ENCODE assay signal across 14 cellular contexts in genomic region chr2:241156997-241157441, GRCh38. TPM values are rescaled to one million over a fixed set of nuclear protein-coding genes. Genes with fewer than 3 reads are reported as not detected.
DNase-seq lines count a peak whose midpoint lies in the region; ATAC-seq and TF ChIP-seq lines count a peak whose summit lies in the region.
"Had no signal": no experiment of that assay in that cellular context is flagged by ENCODE, and none has a peak within 500 bp of the region (broad histone marks: within the 10 kb centered on the region; RNA-seq: fewer than 3 reads in every experiment).

No MANE protein-coding gene starts in this region.

- no peaks in the 10 kb centered on the region for H3K9me3 Mint-ChIP-seq in stimulated activated effector memory CD8-positive, alpha-beta T cell treated with anti-CD3 and anti-CD28 coated beads, Interleukin-12 subunit alpha, Interleukin-12 subunit beta, amount 100 ng/mL, for 72 hours
- H3K9me3 Mint-ChIP-seq: brain had no signal

- DNase-seq in DMS79 (lab: John Stamatoyannopoulos, UW) = peak; percentile 24
- peak; percentile 80 for DNase-seq in NB4 (ENCODE audit: low read depth)
- DNase-seq in mucosa of descending colon = no peak
- DNase-seq in stimulated activated effector memory CD8-positive, alpha-beta T cell treated with anti-CD3 and anti-CD28 coated beads, Interleukin-12 subunit alpha, Interleukin-12 subunit beta, amount 100 ng/mL, for 72 hours (ENCODE audit: low spot score in 2 of 2) = no peak
- DNase-seq in transverse colon = no peak
- no peak for DNase-seq in NCI-H2171 (lab: John Stamatoyannopoulos, UW)
- DNase-seq: GM23248; heart right ventricle; NCI-H187; stimulated activated naive CD4-positive, alpha-beta T cell treated with Interleukin-2 at 50 U/mL for 16 hours had no signal

- H3K36me3 ChIP-seq in mucosa of descending colon (ENCODE audit: low read depth) = peaks cover 3% of the 10 kb centered on the region
- peaks cover 0 to 25% (median 9%) of the 10 kb centered on the region in 4 donors for H3K36me3 ChIP-seq in transverse colon

- peaks cover 65% of the 10 kb centered on the region for H3K36me3 Mint-ChIP-seq in stimulated activated effector memory CD8-positive, alpha-beta T cell treated with anti-CD3 and anti-CD28 coated beads, Interleukin-12 subunit alpha, Interleukin-12 subunit beta, amount 100 ng/mL, for 72 hours

- no peak overlapping the region for H3K4me3 Mint-ChIP-seq in stimulated activated effector memory CD8-positive, alpha-beta T cell treated with anti-CD3 and anti-CD28 coated beads, Interleukin-12 subunit alpha, Interleukin-12 subunit beta, amount 100 ng/mL, for 72 hours

- H3K4me3 ChIP-seq in NB4 (ENCODE audit: low read depth, low read length) (no peak overlapping the region), mucosa of descending colon (no peak overlapping the region), transverse colon (no peak overlapping the region)
- H3K4me3 ChIP-seq: BLaER1, GM23248, heart right ventricle had no signal

- H3K27ac Mint-ChIP-seq in stimulated activated effector memory CD8-positive, alpha-beta T cell treated with anti-CD3 and anti-CD28 coated beads, Interleukin-12 subunit alpha, Interleukin-12 subunit beta, amount 100 ng/mL, for 72 hours = no peak overlapping the region

- in situ Hi-C loops in transverse colon (cut with MboI; ENCODE audit: low pct_ligation_motif_present in 1 of 4, low pct_unique_long_range_greater_than_20kb in 1 of 4, low sequenced_read_pairs in 3 of 4) = no loop called here

- H3K4me1 ChIP-seq in mucosa of descending colon (ENCODE audit: low read depth) (no peaks in the 10 kb centered on the region), transverse colon (peaks cover 0 to under 1% (median under 1%) of the 10 kb centered on the region in 4 donors)

- intact Hi-C loops in mucosa of descending colon (cut with DNase I, micrococcal nuclease) (no loop called here), transverse colon (cut with DNase I; ENCODE audit: low total_unique reads) (no loop called here)

- peaks cover 17% of the 10 kb centered on the region for H3K4me1 Mint-ChIP-seq in stimulated activated effector memory CD8-positive, alpha-beta T cell treated with anti-CD3 and anti-CD28 coated beads, Interleukin-12 subunit alpha, Interleukin-12 subunit beta, amount 100 ng/mL, for 72 hours

- WGBS in transverse colon (ENCODE audit: low coverage in 1 of 2), 2 donors = 51 to 66% methylated on average over 5 of the region's 5 CpGs

- H3K27me3 ChIP-seq in transverse colon = no peaks in the 10 kb centered on the region
- H3K27me3 ChIP-seq: BLaER1, heart right ventricle had no signal

- peak overlapping the region; percentile 92 for H3K27ac ChIP-seq in VCaP
- H3K27ac ChIP-seq in transverse colon = no peak overlapping the region
- H3K27ac ChIP-seq: BLaER1, GM23248, heart right ventricle had no signal

- TF ChIP-seq CTCF in NB4 (IDR thresholded peaks at IDR 0.05; ENCODE audit: low read depth, low read length) (no peak), VCaP (conservative IDR thresholded peaks at IDR 0.05) (no peak), mucosa of descending colon (IDR thresholded peaks at IDR 0.05) (no peak), transverse colon (IDR thresholded peaks at IDR 0.05) (no peak)

- H3K9me3 ChIP-seq in mucosa of descending colon (no peaks in the 10 kb centered on the region), transverse colon (no peaks in the 10 kb centered on the region)
- H3K9me3 ChIP-seq: BLaER1, heart right ventricle had no signal

- peak; percentile 28 for ATAC-seq in mucosa of descending colon
- no peak for ATAC-seq in stimulated activated effector memory CD8-positive, alpha-beta T cell treated with anti-CD3 and anti-CD28 coated beads, Interleukin-12 subunit alpha, Interleukin-12 subunit beta, amount 100 ng/mL, for 72 hours
- ATAC-seq in GM19035 (IDR thresholded peaks at IDR 0.05; ENCODE audit: unreplicated experiment) = no peak
- ATAC-seq: heart right ventricle had no signal

- no peak for TF ChIP-seq EP300 in transverse colon (IDR thresholded peaks at IDR 0.05; ENCODE audit: low read depth)

- TF ChIP-seq POLR2A in NB4 (IDR thresholded peaks at IDR 0.05; ENCODE audit: extremely low read depth, insufficient read length) (no peak), transverse colon (IDR thresholded peaks at IDR 0.05) (no peak)

RNA-seq across cellular contexts. Expression of gene PPP1R7, which starts 6.8 kb away (rescaled TPM):
- total RNA-seq in mucosa of descending colon (10 to 100 TPM; 59.3 to 68.9 (median 61.9) TPM), transverse colon (10 to 100 TPM; 10.8 to 84.2 (median 46.5) TPM)

RNA-seq across cellular contexts. Expression of gene PASK, which starts 7.7 kb away (rescaled TPM):
- total RNA-seq in mucosa of descending colon (10 to 100 TPM in 2 of 3 donors, 1 to 10 TPM in 1; 6.8 to 25.5 (median 20.6) TPM), transverse colon (10 to 100 TPM in 2 of 4 donors, 1 to 10 TPM in 2; 7.0 to 35.2 (median 19.1) TPM)

RNA-seq across cellular contexts. Expression of gene ANO7, which starts 31.5 kb away (rescaled TPM):
- 100 to 1,000 TPM in 1 of 3 donors, 10 to 100 TPM in 2; 33.9 to 106 (median 83.5) TPM for total RNA-seq in mucosa of descending colon
- 100 to 1,000 TPM in 1 of 4 donors, 10 to 100 TPM in 3; 37.2 to 202 (median 71.0) TPM for total RNA-seq in transverse colon

RNA-seq across cellular contexts. Expression of gene MTERF4, which starts 54.9 kb away (rescaled TPM):
- total RNA-seq in mucosa of descending colon (10 to 100 TPM; 25.4 to 41.7 (median 32.2) TPM), transverse colon (100 to 1,000 TPM in 1 of 4 donors, 10 to 100 TPM in 3; 25.4 to 161 (median 34.3) TPM)

Comparison
In these comparisons a context has a peak if more than half of its experiments do, and no peak if none do; other contexts are left out.
1. DNase-seq: peak in DMS79 (single experiment) and NB4 (single experiment); none in mucosa of descending colon (0 of 3), stimulated activated effector memory CD8-positive, alpha-beta T cell treated with anti-CD3 and anti-CD28 coated beads, Interleukin-12 subunit alpha, Interleukin-12 subunit beta, amount 100 ng/mL, for 72 hours (0 of 2), transverse colon (single experiment) and NCI-H2171 (single experiment).